Comparison of ENCODE assay signal across 10 cellular contexts in genomic region chr21:43731891-43732711, GRCh38. TPM values are rescaled to one million over a fixed set of nuclear protein-coding genes. Genes with fewer than 3 reads are reported as not detected.
DNase-seq lines count a peak whose midpoint lies in the region; ATAC-seq and TF ChIP-seq lines count a peak whose summit lies in the region.
"Had no signal": no experiment of that assay in that cellular context is flagged by ENCODE, and none has a peak within 500 bp of the region (broad histone marks: within the 10 kb centered on the region; RNA-seq: fewer than 3 reads in every experiment).

No MANE protein-coding gene starts in this region.

- no peaks in the 10 kb centered on the region for H3K27me3 Mint-ChIP-seq in CD4-positive, alpha-beta T cell
- no peaks in the 10 kb centered on the region for H3K27me3 Mint-ChIP-seq in T-helper 17 cell
- no peaks in the 10 kb centered on the region for H3K27me3 Mint-ChIP-seq in activated T-cell treated with anti-CD3 and anti-CD28 coated beads, Interleukin-2, amount 50 U/mL, for 4 hours (ENCODE audit: low read depth)
- H3K27me3 Mint-ChIP-seq: stimulated activated naive CD8-positive, alpha-beta T cell treated with anti-CD3 and anti-CD28 coated beads, Interleukin-15, amount 100 ng/mL, for 72 hours had no signal

- peaks cover 8% of the 10 kb centered on the region for H3K36me3 Mint-ChIP-seq in CD4-positive, alpha-beta T cell (ENCODE audit: low read depth)
- H3K36me3 Mint-ChIP-seq in T-helper 17 cell (ENCODE audit: low read depth): no peaks in the 10 kb centered on the region
- peaks cover 3% of the 10 kb centered on the region for H3K36me3 Mint-ChIP-seq in activated T-cell treated with anti-CD3 and anti-CD28 coated beads, Interleukin-2, amount 50 U/mL, for 4 hours (ENCODE audit: insufficient read depth)

- no peak for ATAC-seq in CD4-positive, alpha-beta T cell (ENCODE audit: poor library complexity)
- ATAC-seq in T-helper 17 cell: no peak
- no peak for ATAC-seq in activated T-cell treated with anti-CD3 and anti-CD28 coated beads, Interleukin-2, amount 50 U/mL, for 4 hours
- ATAC-seq: stimulated activated naive CD8-positive, alpha-beta T cell treated with anti-CD3 and anti-CD28 coated beads, Interleukin-15, amount 100 ng/mL, for 72 hours had no signal

- TF ChIP-seq CTCF in CD4-positive, alpha-beta T cell (IDR thresholded peaks at IDR 0.05): no peak
- no peak for TF ChIP-seq CTCF in fibroblast of mammary gland (conservative IDR thresholded peaks at IDR 0.05; ENCODE audit: control insufficient read depth, insufficient read depth, low read depth, low read length)

- CTCF ChIA-PET in CD4-positive, alpha-beta T cell (lab: Charles Lee): no interaction called here

- no peaks in the 10 kb centered on the region for H3K9me3 Mint-ChIP-seq in CD4-positive, alpha-beta T cell
- no peaks in the 10 kb centered on the region for H3K9me3 Mint-ChIP-seq in activated T-cell treated with anti-CD3 and anti-CD28 coated beads, Interleukin-2, amount 50 U/mL, for 4 hours
- H3K9me3 Mint-ChIP-seq: stimulated activated naive CD8-positive, alpha-beta T cell treated with anti-CD3 and anti-CD28 coated beads, Interleukin-15, amount 100 ng/mL, for 72 hours had no signal

- no peaks in the 10 kb centered on the region for H3K9me3 ChIP-seq in CD4-positive, alpha-beta T cell (ENCODE audit: control insufficient read depth, low read length)
- no peaks in the 10 kb centered on the region for H3K9me3 ChIP-seq in T-helper 17 cell (ENCODE audit: control insufficient read depth, low read length, poor library complexity, severe bottlenecking)
- H3K9me3 ChIP-seq: spleen had no signal

- H3K4me3 Mint-ChIP-seq in CD4-positive, alpha-beta T cell: peak overlapping the region; percentile 30
- H3K4me3 Mint-ChIP-seq in T-helper 17 cell: no peak overlapping the region
- H3K4me3 Mint-ChIP-seq in activated T-cell treated with anti-CD3 and anti-CD28 coated beads, Interleukin-2, amount 50 U/mL, for 4 hours: no peak overlapping the region

- POLR2A ChIA-PET in CD4-positive, alpha-beta T cell (lab: Charles Lee): interaction anchor here (0.6 to 2.4 kb wide), 3 partner anchors 12 to 156 kb away, joined by 3 to 10 read pairs (median 5); no protein-coding TSS in a partner anchor

- no peak for DNase-seq in CD4-positive, alpha-beta T cell
- DNase-seq in T-helper 17 cell (no peak), fibroblast of mammary gland (ENCODE audit: low read depth) (peak; percentile 77), putamen (ENCODE audit: low spot score) (peak; percentile 45), retina (no peak), NCI-H524 treated with DMSO at 0.1 percent for 48 hours (lab: John Stamatoyannopoulos, UW) (no peak)
- DNase-seq in activated CD4-positive, CD25-positive, alpha-beta regulatory T cell (lab: John Stamatoyannopoulos, UW): no peak
- no peak for DNase-seq in activated T-cell treated with anti-CD3 and anti-CD28 coated beads, Interleukin-2, amount 50 U/mL, for 4 hours
- DNase-seq: spleen; stimulated activated naive CD8-positive, alpha-beta T cell treated with anti-CD3 and anti-CD28 coated beads, Interleukin-15, amount 100 ng/mL, for 72 hours had no signal

- peaks cover 56% of the 10 kb centered on the region for H3K4me1 Mint-ChIP-seq in CD4-positive, alpha-beta T cell (ENCODE audit: low read depth)
- peaks cover 51% of the 10 kb centered on the region for H3K4me1 Mint-ChIP-seq in T-helper 17 cell
- peaks cover 40% of the 10 kb centered on the region for H3K4me1 Mint-ChIP-seq in activated T-cell treated with anti-CD3 and anti-CD28 coated beads, Interleukin-2, amount 50 U/mL, for 4 hours (ENCODE audit: low read depth)

- peak overlapping the region; percentile 97 for H3K27ac Mint-ChIP-seq in CD4-positive, alpha-beta T cell
- H3K27ac Mint-ChIP-seq in T-helper 17 cell: peak overlapping the region; percentile 83
- H3K27ac Mint-ChIP-seq: stimulated activated naive CD8-positive, alpha-beta T cell treated with anti-CD3 and anti-CD28 coated beads, Interleukin-15, amount 100 ng/mL, for 72 hours had no signal

- intact Hi-C loops in CD4-positive, alpha-beta T cell (cut with DNase I, micrococcal nuclease): loop anchor here in 1 of 2 experiments (2.0 kb wide), 1 partner anchor 13 kb away; the partner anchor contains the start of gene PDXK

- H3K4me3 ChIP-seq in fibroblast of mammary gland (ENCODE audit: control insufficient read depth, low read depth, low read length): no peak overlapping the region
- H3K4me3 ChIP-seq: spleen had no signal

- no peaks in the 10 kb centered on the region for H3K27me3 ChIP-seq in CD4-positive, alpha-beta T cell (ENCODE audit: control insufficient read depth, insufficient read depth, low read length)
- H3K27me3 ChIP-seq: spleen had no signal

- H3K27ac ChIP-seq in CD4-positive, alpha-beta T cell (ENCODE audit: low read depth, low read length): no peak overlapping the region

RNA-seq across cellular contexts. Expression of gene PDXK, which starts 13.2 kb away (rescaled TPM):
- total RNA-seq in CD4-positive, alpha-beta T cell: 10 to 100 TPM; 74.8 to 77.0 TPM
- 100 to 1,000 TPM in 1 of 2 donors, 10 to 100 TPM in 1; 93.1 to 106 TPM for total RNA-seq in T-helper 17 cell
- 100 to 1,000 TPM; 101 to 114 (median 106) TPM for total RNA-seq in activated T-cell treated with anti-CD3 and anti-CD28 coated beads, Interleukin-2, amount 50 U/mL, for 4 hours

RNA-seq across cellular contexts. Expression of gene CSTB, which starts 44.0 kb away (rescaled TPM):
- total RNA-seq in CD4-positive, alpha-beta T cell: 10 to 100 TPM; 13.4 to 14.5 TPM
- 10 to 100 TPM; 22.0 to 26.0 TPM for total RNA-seq in T-helper 17 cell
- 10 to 100 TPM; 17.7 to 26.9 (median 24.5) TPM for total RNA-seq in activated T-cell treated with anti-CD3 and anti-CD28 coated beads, Interleukin-2, amount 50 U/mL, for 4 hours

RNA-seq across cellular contexts. Expression of gene RRP1, which starts 57.3 kb away (rescaled TPM):
- total RNA-seq in CD4-positive, alpha-beta T cell: 10 to 100 TPM; 27.7 to 29.0 TPM
- 10 to 100 TPM; 20.5 to 23.2 TPM for total RNA-seq in T-helper 17 cell
- total RNA-seq in activated T-cell treated with anti-CD3 and anti-CD28 coated beads, Interleukin-2, amount 50 U/mL, for 4 hours: 100 to 1,000 TPM; 132 to 139 (median 136) TPM

Comparison
In these comparisons a context has a peak if more than half of its experiments do, and no peak if none do; other contexts are left out.
1. DNase-seq: peak in fibroblast of mammary gland (single experiment) and putamen (single experiment); none in CD4-positive, alpha-beta T cell (0 of 10), T-helper 17 cell (0 of 3), retina (single experiment), activated CD4-positive, CD25-positive, alpha-beta regulatory T cell (0 of 4), activated T-cell treated with anti-CD3 and anti-CD28 coated beads, Interleukin-2, amount 50 U/mL, for 4 hours (single experiment) and NCI-H524 treated with DMSO at 0.1 percent for 48 hours (single experiment).
2. RNA of gene RRP1, which starts 57.3 kb away (total RNA-seq): 132 to 139 TPM in activated T-cell treated with anti-CD3 and anti-CD28 coated beads, Interleukin-2, amount 50 U/mL, for 4 hours; 27.7 to 29.0 TPM in CD4-positive, alpha-beta T cell and 20.5 to 23.2 TPM in T-helper 17 cell; every median in the first group is over 4 times any median in the second.